In genomic region chr2:230765611-230766300, GRCh38 we compare ENCODE assay signal across 17 cellular contexts. TPM values are rescaled to one million over a fixed set of nuclear protein-coding genes. Genes with fewer than 3 reads are reported as not detected.
A peak's percentile ranks its signal among the peaks of the same experiment; 100 is the strongest.
DNase-seq lines count a peak whose midpoint lies in the region; ATAC-seq lines count a peak whose summit lies in the region.
"Had no signal": no experiment of that assay in that cellular context is flagged by ENCODE, and none has a peak within 500 bp of the region (broad histone marks: within the 10 kb centered on the region; RNA-seq: fewer than 3 reads in every experiment).

No MANE protein-coding gene starts in this region.

- peaks cover 0 to 8% of the 10 kb centered on the region in 2 donors for H3K9me3 Mint-ChIP-seq in activated naive CD4-positive, alpha-beta T cell treated with anti-CD3 and anti-CD28 coated beads, Interleukin-2, amount 50 U/mL, for 72 hours
- H3K9me3 Mint-ChIP-seq in activated T-helper 17 cell treated with anti-CD3 and anti-CD28 coated beads, Interleukin-2, amount 50 U/mL, for 72 hours = no peaks in the 10 kb centered on the region

- H3K27ac Mint-ChIP-seq in activated naive CD4-positive, alpha-beta T cell treated with anti-CD3 and anti-CD28 coated beads, Interleukin-2, amount 50 U/mL, for 72 hours = peak overlapping the region; percentile 60 to 94
- peak overlapping the region; percentile 64 for H3K27ac Mint-ChIP-seq in activated T-helper 17 cell treated with anti-CD3 and anti-CD28 coated beads, Interleukin-2, amount 50 U/mL, for 72 hours
- H3K27ac Mint-ChIP-seq: activated CD8-positive, alpha-beta memory T cell treated with anti-CD3 and anti-CD28 coated beads, Interleukin-2, amount 10 ng/mL, durations not matched to agents 7 days and 5 days had no signal

- no peak for DNase-seq in activated naive CD4-positive, alpha-beta T cell treated with anti-CD3 and anti-CD28 coated beads, Interleukin-2, amount 50 U/mL, for 72 hours (ENCODE audit: low spot score in 2 of 2)
- no peak for DNase-seq in activated naive CD4-positive, alpha-beta T cell treated with Interleukin-2 at 50 U/mL for 16 hours
- DNase-seq in glomerular visceral epithelial cell (ENCODE audit: extremely low spot score) = peak; percentile 42
- no peak for DNase-seq in stimulated activated naive CD4-positive, alpha-beta T cell (lab: John Stamatoyannopoulos, UW)
- DNase-seq in NCI-H1105 (lab: John Stamatoyannopoulos, UW) = no peak
- DNase-seq: activated CD8-positive, alpha-beta memory T cell treated with anti-CD3 and anti-CD28 coated beads, Interleukin-2, amount 10 ng/mL, durations not matched to agents 7 days and 5 days; adrenal gland; erythroblast; head of caudate nucleus; islet precursor cell; NCI-H2029; NCI-H69; sigmoid colon; stimulated activated CD4-positive, alpha-beta T cell treated with anti-CD3 and anti-CD28 coated beads, Interleukin-4, amount 100 ng/mL, for 1 hour had no signal

- peaks cover 38% of the 10 kb centered on the region for H3K4me1 Mint-ChIP-seq in activated T-helper 17 cell treated with anti-CD3 and anti-CD28 coated beads, Interleukin-2, amount 50 U/mL, for 72 hours

- H3K4me3 Mint-ChIP-seq in activated T-helper 17 cell treated with anti-CD3 and anti-CD28 coated beads, Interleukin-2, amount 50 U/mL, for 72 hours = no peak overlapping the region
- H3K4me3 Mint-ChIP-seq: activated CD8-positive, alpha-beta memory T cell treated with anti-CD3 and anti-CD28 coated beads, Interleukin-2, amount 10 ng/mL, durations not matched to agents 7 days and 5 days had no signal

- no peaks in the 10 kb centered on the region for H3K27me3 Mint-ChIP-seq in activated T-helper 17 cell treated with anti-CD3 and anti-CD28 coated beads, Interleukin-2, amount 50 U/mL, for 72 hours
- H3K27me3 Mint-ChIP-seq: activated CD8-positive, alpha-beta memory T cell treated with anti-CD3 and anti-CD28 coated beads, Interleukin-2, amount 10 ng/mL, durations not matched to agents 7 days and 5 days had no signal

- peaks cover 29 to 64% of the 10 kb centered on the region in 2 donors for H3K36me3 Mint-ChIP-seq in activated naive CD4-positive, alpha-beta T cell treated with anti-CD3 and anti-CD28 coated beads, Interleukin-2, amount 50 U/mL, for 72 hours
- H3K36me3 Mint-ChIP-seq in activated T-helper 17 cell treated with anti-CD3 and anti-CD28 coated beads, Interleukin-2, amount 50 U/mL, for 72 hours (ENCODE audit: low read depth) = peaks cover 95% of the 10 kb centered on the region

- peak; percentile 44 to 45 for ATAC-seq in activated naive CD4-positive, alpha-beta T cell treated with anti-CD3 and anti-CD28 coated beads, Interleukin-2, amount 50 U/mL, for 72 hours
- peak; percentile 75 for ATAC-seq in activated T-helper 17 cell treated with anti-CD3 and anti-CD28 coated beads, Interleukin-2, amount 50 U/mL, for 72 hours (replicated peaks)
- ATAC-seq in GM18520 (IDR thresholded peaks at IDR 0.05; ENCODE audit: unreplicated experiment) = no peak
- no peak for ATAC-seq in GM18867 (IDR thresholded peaks at IDR 0.05; ENCODE audit: unreplicated experiment)
- ATAC-seq: activated CD8-positive, alpha-beta memory T cell treated with anti-CD3 and anti-CD28 coated beads, Interleukin-2, amount 10 ng/mL, durations not matched to agents 7 days and 5 days had no signal

RNA-seq across cellular contexts. Expression of gene CAB39, which starts 53.1 kb away (rescaled TPM):
- total RNA-seq in activated naive CD4-positive, alpha-beta T cell treated with anti-CD3 and anti-CD28 coated beads, Interleukin-2, amount 50 U/mL, for 72 hours = 100 to 1,000 TPM; 104 to 123 TPM
- 100 to 1,000 TPM in 1 of 2 donors, 10 to 100 TPM in 1; 93.3 to 137 TPM for total RNA-seq in activated T-helper 17 cell treated with anti-CD3 and anti-CD28 coated beads, Interleukin-2, amount 50 U/mL, for 72 hours

Comparison
In these comparisons a context has a peak if more than half of its experiments do, and no peak if none do; other contexts are left out.
1. ATAC-seq: peak in activated naive CD4-positive, alpha-beta T cell treated with anti-CD3 and anti-CD28 coated beads, Interleukin-2, amount 50 U/mL, for 72 hours (2 of 2) and activated T-helper 17 cell treated with anti-CD3 and anti-CD28 coated beads, Interleukin-2, amount 50 U/mL, for 72 hours (single experiment); none in GM18520 (single experiment) and GM18867 (single experiment).